In the genomic region with DNA sequence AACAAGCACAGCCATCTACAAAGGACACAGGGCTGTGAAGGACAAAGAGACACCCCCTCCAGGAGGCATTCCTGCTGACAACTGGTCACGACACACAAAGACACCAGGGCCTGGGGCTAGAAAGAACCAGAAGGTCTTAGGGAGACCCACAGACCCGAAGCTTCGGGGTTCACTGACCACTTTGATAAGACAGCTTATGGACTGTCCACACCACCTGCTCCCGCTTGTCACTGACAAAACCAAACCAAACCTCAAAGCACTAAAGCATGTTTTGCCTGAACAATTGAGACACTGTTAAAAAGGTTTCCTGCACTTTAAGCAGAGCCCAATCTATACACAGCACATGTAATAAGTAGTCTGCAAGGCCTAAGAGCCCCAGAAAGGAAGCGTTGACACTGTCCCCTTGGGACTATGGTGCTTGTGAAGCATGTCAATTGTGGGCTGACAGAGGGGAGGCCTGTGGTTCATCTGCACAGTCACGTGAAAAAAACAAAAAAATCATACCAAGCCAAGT, we compare ENCODE assay signal across 9 cellular contexts.
DNase-seq lines count a peak whose midpoint lies in the region; ATAC-seq lines count a peak whose summit lies in the region.
"Had no signal": no experiment of that assay in that cellular context is flagged by ENCODE, and none has a peak within 500 bp of the region (broad histone marks: within the 10 kb centered on the region; RNA-seq: fewer than 3 reads in every experiment).

No MANE protein-coding gene starts in this region.

- peak overlapping the region; percentile 50 to 86 (median 76) for H3K4me3 Mint-ChIP-seq in naive B cell

- H3K4me1 Mint-ChIP-seq in naive B cell: peaks cover 48 to 63% (median 52%) of the 10 kb centered on the region in 3 donors

- no peaks in the 10 kb centered on the region for H3K9me3 Mint-ChIP-seq in naive B cell

- H3K36me3 Mint-ChIP-seq in naive B cell: peaks cover 15 to 27% of the 10 kb centered on the region in 2 donors

- ATAC-seq in GM18870 (IDR thresholded peaks at IDR 0.05; ENCODE audit: unreplicated experiment) (peak; percentile 70), GM21786 (IDR thresholded peaks at IDR 0.05; ENCODE audit: unreplicated experiment) (peak; percentile 97), HG03565 (IDR thresholded peaks at IDR 0.05; ENCODE audit: unreplicated experiment) (peak; percentile 97), naive B cell (ENCODE audit: low read depth in 2 of 2) (peak; percentile 100)

- peaks cover 0 to 4% (median 0%) of the 10 kb centered on the region in 3 donors for H3K27me3 Mint-ChIP-seq in naive B cell

- DNase-seq in naive B cell: peak; percentile 90
- no peak for DNase-seq in activated CD8-positive, alpha-beta memory T cell treated with anti-CD3 and anti-CD28 coated beads for 24 hours
- DNase-seq in islet precursor cell: no peak
- no peak for DNase-seq in NCI-H748 treated with DMSO at 0.1 percent for 48 hours (lab: John Stamatoyannopoulos, UW)
- DNase-seq in SW480 (ENCODE audit: low spot score): no peak
- DNase-seq: NCI-H1694 had no signal

- H3K27ac Mint-ChIP-seq in naive B cell: peak overlapping the region; percentile 88 to 97 (median 94)
